ENCODE assay signal across 13 cellular contexts in genomic region chr6:337782-338464, GRCh38. TPM values are rescaled to one million over a fixed set of nuclear protein-coding genes. Genes with fewer than 3 reads are reported as not detected.
DNase-seq lines count a peak whose midpoint lies in the region; ATAC-seq, FAIRE-seq and TF ChIP-seq lines count a peak whose summit lies in the region.
"Had no signal": no experiment of that assay in that cellular context is flagged by ENCODE, and none has a peak within 500 bp of the region (broad histone marks: within the 10 kb centered on the region; RNA-seq: fewer than 3 reads in every experiment).

No MANE protein-coding gene starts in this region.

- peak; percentile 50 for FAIRE-seq in GM12891 (lab: Jason Lieb, UNC)

- no peaks in the 10 kb centered on the region for H3K27me3 Mint-ChIP-seq in activated T-helper 2 cell treated with anti-CD3 and anti-CD28 coated beads, Interferon-gamma antibody, Interleukin-2, Interleukin-4, amounts not matched to agents 10 μg/mL and 5 μg/mL and 100 μg/mL, durations not matched to agents 14 hours and 24 hours and 36 hours (ENCODE audit: low read depth)
- no peaks in the 10 kb centered on the region for H3K27me3 Mint-ChIP-seq in naive thymus-derived CD4-positive, alpha-beta T cell
- no peaks in the 10 kb centered on the region for H3K27me3 Mint-ChIP-seq in nephron progenitor cell (ENCODE audit: low read depth, poor library complexity)
- H3K27me3 Mint-ChIP-seq: progenitor cell of endocrine pancreas had no signal

- DNase-seq in CD1c-positive myeloid dendritic cell (ENCODE audit: extremely low spot score): peak; percentile 86
- no peak for DNase-seq in GM12891 (ENCODE audit: insufficient read length, low spot score)
- no peak for DNase-seq in activated T-helper 2 cell treated with anti-CD3 and anti-CD28 coated beads, Interferon-gamma antibody, Interleukin-2, Interleukin-4, amounts not matched to agents 10 μg/mL and 5 μg/mL and 100 μg/mL, durations not matched to agents 14 hours and 24 hours and 36 hours (ENCODE audit: low spot score)
- DNase-seq in naive thymus-derived CD4-positive, alpha-beta T cell: peak in 2 of 9 donors; percentile 10 to 12
- DNase-seq in mesenteric fat pad (ENCODE audit: low spot score): no peak
- no peak for DNase-seq in neuronal stem cell (ENCODE audit: low spot score)
- DNase-seq in nephron progenitor cell: no peak
- DNase-seq: Caco-2; central memory CD4-positive, alpha-beta T cell; mesenchymal stem cell; PC-9; T-helper 9 cell had no signal

- peak overlapping the region; percentile 66 for H3K27ac Mint-ChIP-seq in activated T-helper 2 cell treated with anti-CD3 and anti-CD28 coated beads, Interferon-gamma antibody, Interleukin-2, Interleukin-4, amounts not matched to agents 10 μg/mL and 5 μg/mL and 100 μg/mL, durations not matched to agents 14 hours and 24 hours and 36 hours
- peak overlapping the region in 7 of 9 donors; percentile 6 to 66 (median 17) for H3K27ac Mint-ChIP-seq in naive thymus-derived CD4-positive, alpha-beta T cell
- no peak overlapping the region for H3K27ac Mint-ChIP-seq in nephron progenitor cell
- H3K27ac Mint-ChIP-seq: progenitor cell of endocrine pancreas had no signal

- H3K9me3 Mint-ChIP-seq in activated T-helper 2 cell treated with anti-CD3 and anti-CD28 coated beads, Interferon-gamma antibody, Interleukin-2, Interleukin-4, amounts not matched to agents 10 μg/mL and 5 μg/mL and 100 μg/mL, durations not matched to agents 14 hours and 24 hours and 36 hours: no peaks in the 10 kb centered on the region
- peaks cover 0 to 2% (median 0%) of the 10 kb centered on the region in 11 donors for H3K9me3 Mint-ChIP-seq in naive thymus-derived CD4-positive, alpha-beta T cell
- H3K9me3 Mint-ChIP-seq in nephron progenitor cell: peaks cover 61% of the 10 kb centered on the region

- H3K36me3 ChIP-seq in naive thymus-derived CD4-positive, alpha-beta T cell (ENCODE audit: control insufficient read depth in 2 of 3, insufficient read depth in 3 of 3, low read length in 3 of 3): no peaks in the 10 kb centered on the region
- H3K36me3 ChIP-seq in neuronal stem cell (replicated peaks in 1 of 2; ENCODE audit: control insufficient read depth in 2 of 2, insufficient read depth in 2 of 2, low read length in 2 of 2): peaks cover 0 to 3% of the 10 kb centered on the region in 2 donors

- no peaks in the 10 kb centered on the region for H3K79me1 ChIP-seq in neuronal stem cell (ENCODE audit: low read depth, low read length)

- H3K27ac ChIP-seq in naive thymus-derived CD4-positive, alpha-beta T cell (ENCODE audit: low read depth, low read length): no peak overlapping the region
- no peak overlapping the region for H3K27ac ChIP-seq in neuronal stem cell (replicated peaks; ENCODE audit: low read length)
- H3K27ac ChIP-seq: PC-9 had no signal

- no peak overlapping the region for H4K8ac ChIP-seq in neuronal stem cell (ENCODE audit: low read depth, low read length)

- H3K23ac ChIP-seq in neuronal stem cell (ENCODE audit: low read depth, low read length, poor library complexity): no peak overlapping the region

- no peak overlapping the region for H2BK15ac ChIP-seq in neuronal stem cell (ENCODE audit: low read length)

- no peaks in the 10 kb centered on the region for H3K27me3 ChIP-seq in naive thymus-derived CD4-positive, alpha-beta T cell (ENCODE audit: control insufficient read depth in 2 of 2, insufficient read depth in 2 of 2, low read length in 2 of 2)
- H3K27me3 ChIP-seq in neuronal stem cell (ENCODE audit: control insufficient read depth in 3 of 3, insufficient read depth in 3 of 3, low read depth in 1 of 3, low read length in 3 of 3): no peaks in the 10 kb centered on the region

- H3K4me2 ChIP-seq in neuronal stem cell (ENCODE audit: insufficient read depth, low read length, poor library complexity, severe bottlenecking): no peak overlapping the region
- H3K4me2 ChIP-seq: PC-9 had no signal

- WGBS in neuronal stem cell (ENCODE audit: extremely low coverage in 2 of 2, insufficient read length in 2 of 2, insufficient replicate concordance in 1 of 2), 2 donors: no CpG with 5 or more reads among the region's 11 CpGs

- H3K4me1 Mint-ChIP-seq in activated T-helper 2 cell treated with anti-CD3 and anti-CD28 coated beads, Interferon-gamma antibody, Interleukin-2, Interleukin-4, amounts not matched to agents 10 μg/mL and 5 μg/mL and 100 μg/mL, durations not matched to agents 14 hours and 24 hours and 36 hours (ENCODE audit: low read depth): peaks cover 66% of the 10 kb centered on the region
- H3K4me1 Mint-ChIP-seq in naive thymus-derived CD4-positive, alpha-beta T cell: peaks cover 32 to 64% (median 54%) of the 10 kb centered on the region in 7 donors
- peaks cover 16% of the 10 kb centered on the region for H3K4me1 Mint-ChIP-seq in nephron progenitor cell

- H2AK5ac ChIP-seq in neuronal stem cell (ENCODE audit: low read depth, low read length): no peak overlapping the region

- POLR2A ChIA-PET in naive thymus-derived CD4-positive, alpha-beta T cell (lab: Charles Lee): interaction anchor here (0.7 to 0.9 kb wide), 3 partner anchors 45 to 251 kb away, joined by 3 to 4 read pairs (median 3); no protein-coding TSS in a partner anchor

- H2AFZ ChIP-seq in neuronal stem cell (ENCODE audit: low read length): no peak overlapping the region
- H2AFZ ChIP-seq: PC-9 had no signal

- no peak overlapping the region for H2BK120ac ChIP-seq in neuronal stem cell (ENCODE audit: low read depth, low read length)

- TF ChIP-seq CTCF in nephron progenitor cell (IDR thresholded peaks at IDR 0.05): no peak

- H3K36me3 Mint-ChIP-seq in activated T-helper 2 cell treated with anti-CD3 and anti-CD28 coated beads, Interferon-gamma antibody, Interleukin-2, Interleukin-4, amounts not matched to agents 10 μg/mL and 5 μg/mL and 100 μg/mL, durations not matched to agents 14 hours and 24 hours and 36 hours (ENCODE audit: low read depth): peaks cover 8% of the 10 kb centered on the region
- peaks cover 0 to 6% (median 3%) of the 10 kb centered on the region in 5 donors for H3K36me3 Mint-ChIP-seq in naive thymus-derived CD4-positive, alpha-beta T cell
- peaks cover 5% of the 10 kb centered on the region for H3K36me3 Mint-ChIP-seq in nephron progenitor cell (ENCODE audit: low read depth)

- H3K4me3 ChIP-seq in naive thymus-derived CD4-positive, alpha-beta T cell (ENCODE audit: low read length): no peak overlapping the region
- H3K4me3 ChIP-seq in neuronal stem cell (ENCODE audit: low read length in 2 of 2): no peak overlapping the region
- H3K4me3 ChIP-seq: PC-9 had no signal

- no peak overlapping the region for H2BK5ac ChIP-seq in neuronal stem cell (ENCODE audit: low read length)

- ATAC-seq in naive thymus-derived CD4-positive, alpha-beta T cell: no peak

- CTCF ChIA-PET in naive thymus-derived CD4-positive, alpha-beta T cell (lab: Charles Lee): interaction anchor here (1.0 to 1.3 kb wide), 2 partner anchors 14 to 150 kb away, joined by 3 to 4 read pairs; no protein-coding TSS in a partner anchor

- H3K9me3 ChIP-seq in naive thymus-derived CD4-positive, alpha-beta T cell (ENCODE audit: control insufficient read depth in 2 of 3, low read length in 3 of 3): no peaks in the 10 kb centered on the region
- peaks cover 0 to 31% of the 10 kb centered on the region in 2 donors for H3K9me3 ChIP-seq in neuronal stem cell (replicated peaks in 1 of 2; ENCODE audit: control insufficient read depth in 2 of 2, insufficient read depth in 1 of 2, low read depth in 1 of 2, low read length in 2 of 2)
- H3K9me3 ChIP-seq: Caco-2 had no signal

- no peak overlapping the region for H3K14ac ChIP-seq in neuronal stem cell (ENCODE audit: low read length)

- H3K4me1 ChIP-seq in naive thymus-derived CD4-positive, alpha-beta T cell (ENCODE audit: control insufficient read depth in 2 of 2, insufficient read depth in 2 of 2, low read length in 2 of 2): peaks cover 21 to 28% of the 10 kb centered on the region in 2 donors
- peaks cover 0 to 6% of the 10 kb centered on the region in 2 donors for H3K4me1 ChIP-seq in neuronal stem cell (ENCODE audit: control insufficient read depth in 2 of 2, insufficient read depth in 1 of 2, low read depth in 1 of 2, low read length in 2 of 2)

- no peak overlapping the region for H3K18ac ChIP-seq in neuronal stem cell (ENCODE audit: low read length)

- no peak overlapping the region for H4K91ac ChIP-seq in neuronal stem cell (ENCODE audit: low read depth, low read length, poor library complexity)

- H3K9ac ChIP-seq in neuronal stem cell (ENCODE audit: low read depth, low read length, poor library complexity): no peak overlapping the region

- intact Hi-C loops in activated T-helper 2 cell treated with anti-CD3 and anti-CD28 coated beads, Interferon-gamma antibody, Interleukin-2, Interleukin-4, amounts not matched to agents 10 μg/mL and 5 μg/mL and 100 μg/mL, durations not matched to agents 14 hours and 24 hours and 36 hours (cut with micrococcal nuclease): loop anchor here (2.0 to 5.0 kb wide), 4 partner anchors 113 to 224 kb away; no protein-coding TSS in a partner anchor
- intact Hi-C loops in naive thymus-derived CD4-positive, alpha-beta T cell (cut with micrococcal nuclease): loop anchor here (2.0 to 5.0 kb wide), 5 partner anchors 39 to 149 kb away; partner anchors contain the start of gene DUSP22 (in 2 of the 2)

- H3K4me3 Mint-ChIP-seq in activated T-helper 2 cell treated with anti-CD3 and anti-CD28 coated beads, Interferon-gamma antibody, Interleukin-2, Interleukin-4, amounts not matched to agents 10 μg/mL and 5 μg/mL and 100 μg/mL, durations not matched to agents 14 hours and 24 hours and 36 hours (ENCODE audit: low read depth): peak overlapping the region; percentile 50
- peak overlapping the region; percentile 46 to 78 (median 62) for H3K4me3 Mint-ChIP-seq in naive thymus-derived CD4-positive, alpha-beta T cell
- H3K4me3 Mint-ChIP-seq in nephron progenitor cell: no peak overlapping the region

- no peak overlapping the region for H2BK12ac ChIP-seq in neuronal stem cell (ENCODE audit: low read length)

- no peak overlapping the region for H3K4ac ChIP-seq in neuronal stem cell (ENCODE audit: low read length)

- no peak for TF ChIP-seq POLR2A in GM12891 (IDR thresholded peaks at IDR 0.05; ENCODE audit: low read depth, low read length)

RNA-seq across cellular contexts. Expression of gene DUSP22, which starts 45.6 kb away (rescaled TPM):
- 90.4 TPM for polyA plus RNA-seq in GM12891 (2012; ENCODE audit: low read depth, missing spikeins)
- 27.5 and 28.6 TPM in 2 replicates for total RNA-seq in activated T-helper 2 cell treated with anti-CD3 and anti-CD28 coated beads, Interferon-gamma antibody, Interleukin-2, Interleukin-4, amounts not matched to agents 10 μg/mL and 5 μg/mL and 100 μg/mL, durations not matched to agents 14 hours and 24 hours and 36 hours
- 10 to 100 TPM; 24.8 to 57.2 (median 51.0) TPM for total RNA-seq in naive thymus-derived CD4-positive, alpha-beta T cell
- 10 to 100 TPM; 30.6 to 36.6 TPM for polyA plus RNA-seq in naive thymus-derived CD4-positive, alpha-beta T cell
- 75.0 TPM for total RNA-seq in mesenteric fat pad
- 44.1 TPM for polyA plus RNA-seq in neuronal stem cell (2013, experiment 1 of 2)
- 44.2 TPM for polyA plus RNA-seq in neuronal stem cell (2013, experiment 2 of 2)

RNA-seq across cellular contexts. Expression of gene IRF4, which starts 53.6 kb away (rescaled TPM):
- polyA plus RNA-seq in GM12891 (2012; ENCODE audit: low read depth, missing spikeins): 240 TPM
- 1,053 and 1,062 TPM in 2 replicates for total RNA-seq in activated T-helper 2 cell treated with anti-CD3 and anti-CD28 coated beads, Interferon-gamma antibody, Interleukin-2, Interleukin-4, amounts not matched to agents 10 μg/mL and 5 μg/mL and 100 μg/mL, durations not matched to agents 14 hours and 24 hours and 36 hours
- 100 to 1,000 TPM in 1 of 5 experiments, 10 to 100 TPM in 4; 11.8 to 175 (median 27.1) TPM for total RNA-seq in naive thymus-derived CD4-positive, alpha-beta T cell
- polyA plus RNA-seq in naive thymus-derived CD4-positive, alpha-beta T cell: 1 to 10 TPM; 3.2 to 8.2 TPM
- total RNA-seq in mesenteric fat pad: 6.3 TPM
- polyA plus RNA-seq in neuronal stem cell (2013, experiment 1 of 2): 0.42 TPM
- polyA plus RNA-seq in neuronal stem cell (2013, experiment 2 of 2): 0.48 TPM
- total RNA-seq: Caco-2, PC-9, progenitor cell of endocrine pancreas had no signal
